Comparison of ENCODE assay signal across 1 cellular context in genomic region chr6:120966321-120966720, GRCh38.
TF ChIP-seq lines count a peak whose summit lies in the region.

No MANE protein-coding gene starts in this region.

TF ChIP-seq in GM23338, 12 proteins besides CTCF, POLR2A, EP300 and RAD21 (continued from another document):
- no peak for TF ChIP-seq ZNF462 (CRISPR knock-in tag; IDR thresholded peaks at IDR 0.05)
- no peak for TF ChIP-seq REST (IDR thresholded peaks at IDR 0.05; ENCODE audit: unreplicated experiment)
- no peak for TF ChIP-seq CREB1 (CRISPR knock-in tag; IDR thresholded peaks at IDR 0.05; ENCODE audit: low read depth)
- TF ChIP-seq POLR2AphosphoS5 (IDR thresholded peaks at IDR 0.05; ENCODE audit: low read depth) = no peak
- TF ChIP-seq ZNF331 (CRISPR knock-in tag; IDR thresholded peaks at IDR 0.05; ENCODE audit: low read depth) = no peak
- TF ChIP-seq JUNB (IDR thresholded peaks at IDR 0.05; ENCODE audit: unreplicated experiment) = no peak
- no peak for TF ChIP-seq ETS1 (IDR thresholded peaks at IDR 0.05)
- no peak for TF ChIP-seq ZNF114 (CRISPR knock-in tag; IDR thresholded peaks at IDR 0.05)
- no peak for TF ChIP-seq EZH2 (IDR thresholded peaks at IDR 0.05; ENCODE audit: low read depth, unreplicated experiment)
- TF ChIP-seq EZH2phosphoT487 (IDR thresholded peaks at IDR 0.05; ENCODE audit: unreplicated experiment) = no peak
